Comparison of ENCODE assay signal across 1 cellular context in genomic region chr12:24848941-24849477, GRCh38.
TF ChIP-seq lines count a peak whose summit lies in the region.

No MANE protein-coding gene starts in this region.

TF ChIP-seq in GM23338, 12 proteins besides CTCF, POLR2A, EP300 and RAD21 (continued from another document):
- TF ChIP-seq ZNF462 (CRISPR knock-in tag; IDR thresholded peaks at IDR 0.05) (no peak), POLR2AphosphoS5 (IDR thresholded peaks at IDR 0.05; ENCODE audit: low read depth) (no peak), ETS1 (IDR thresholded peaks at IDR 0.05) (no peak), JUNB (IDR thresholded peaks at IDR 0.05; ENCODE audit: unreplicated experiment) (no peak), REST (IDR thresholded peaks at IDR 0.05; ENCODE audit: unreplicated experiment) (no peak), ZNF331 (CRISPR knock-in tag; IDR thresholded peaks at IDR 0.05; ENCODE audit: low read depth) (no peak), CREB1 (CRISPR knock-in tag; IDR thresholded peaks at IDR 0.05; ENCODE audit: low read depth) (no peak), EZH2 (IDR thresholded peaks at IDR 0.05; ENCODE audit: low read depth, unreplicated experiment) (no peak)
